8 cellular contexts compared by ENCODE assay signal in genomic region chr2:74481432-74481831, GRCh38. TPM values are rescaled to one million over a fixed set of nuclear protein-coding genes. Genes with fewer than 3 reads are reported as not detected.
DNase-seq lines count a peak whose midpoint lies in the region; ATAC-seq and TF ChIP-seq lines count a peak whose summit lies in the region.

No MANE protein-coding gene starts in this region.

- POLR2A ChIA-PET in AG04449 (lab: Yijun Ruan, JAX): interaction anchor here (0.6 to 3.1 kb wide), 12 partner anchors 8 to 357 kb away, joined by 3 to 10 read pairs (median 4); partner anchors contain the start of genes MRPL53 and WBP1
- POLR2A ChIA-PET in naive thymus-derived CD4-positive, alpha-beta T cell (lab: Charles Lee): interaction anchor here (0.9 to 6.9 kb wide), 14 partner anchors 7 to 117 kb away, joined by 3 to 197 read pairs (median 11); partner anchors contain the start of genes AUP1, HTRA2, INO80B and MRPL53

- no peaks in the 10 kb centered on the region for H3K9me3 Mint-ChIP-seq in naive thymus-derived CD4-positive, alpha-beta T cell

- no peaks in the 10 kb centered on the region for H3K27me3 Mint-ChIP-seq in naive thymus-derived CD4-positive, alpha-beta T cell

- CTCF ChIA-PET in AG04449 (lab: Yijun Ruan, JAX): interaction anchor here (1.0 to 15.3 kb wide), 15 partner anchors 9 to 148 kb away, joined by 3 to 401 read pairs (median 9); partner anchors contain the start of genes AUP1, HTRA2, INO80B and LBX2
- CTCF ChIA-PET in naive thymus-derived CD4-positive, alpha-beta T cell (lab: Charles Lee): interaction anchor here (0.6 to 6.2 kb wide), 8 partner anchors 8 to 163 kb away, joined by 3 to 59 read pairs (median 10); partner anchors contain the start of genes MRPL53 and WBP1

- H3K36me3 Mint-ChIP-seq in naive thymus-derived CD4-positive, alpha-beta T cell: peaks cover 4 to 21% (median 8%) of the 10 kb centered on the region in 5 donors

- H3K9me3 ChIP-seq in naive thymus-derived CD4-positive, alpha-beta T cell (ENCODE audit: control insufficient read depth in 2 of 3, low read length in 3 of 3): no peaks in the 10 kb centered on the region

- no peak overlapping the region for H3K27ac ChIP-seq in coronary artery
- peak overlapping the region; percentile 85 for H3K27ac ChIP-seq in naive thymus-derived CD4-positive, alpha-beta T cell (ENCODE audit: low read depth, low read length)

- H3K27ac Mint-ChIP-seq in naive thymus-derived CD4-positive, alpha-beta T cell: peak overlapping the region in 1 of 9 donors; percentile 9

- peak overlapping the region; percentile 91 to 100 (median 98) for H3K4me3 Mint-ChIP-seq in naive thymus-derived CD4-positive, alpha-beta T cell

- ATAC-seq in naive thymus-derived CD4-positive, alpha-beta T cell: no peak
- no peak for ATAC-seq in GM21786 (IDR thresholded peaks at IDR 0.05; ENCODE audit: unreplicated experiment)
- no peak for ATAC-seq in GM18873 (IDR thresholded peaks at IDR 0.05; ENCODE audit: low FRiP score, unreplicated experiment)

- peak overlapping the region; percentile 99 for H3K4me3 ChIP-seq in AG04449 (ENCODE audit: low read depth, low read length)
- peak overlapping the region; percentile 95 for H3K4me3 ChIP-seq in Jurkat, Clone E6-1 (ENCODE audit: low read length)
- peak overlapping the region; percentile 80 for H3K4me3 ChIP-seq in coronary artery
- H3K4me3 ChIP-seq in naive thymus-derived CD4-positive, alpha-beta T cell (ENCODE audit: low read length): peak overlapping the region; percentile 99

- intact Hi-C loops in naive thymus-derived CD4-positive, alpha-beta T cell (cut with micrococcal nuclease): loop anchor here in 1 of 2 donors (10.0 kb wide), 1 partner anchor 1247 kb away; the partner anchor contains the start of genes CCT7 and PRADC1

- in situ Hi-C loops in ACHN (cut with HindIII; ENCODE audit: low pct_ligation_motif_present, low pct_unique_long_range_greater_than_20kb, low sequenced_read_pairs): no loop called here

- no peak for DNase-seq in AG04449 (ENCODE audit: low read depth, low spot score)
- DNase-seq in Jurkat, Clone E6-1 (ENCODE audit: low read depth, low spot score): no peak
- no peak for DNase-seq in coronary artery (ENCODE audit: low spot score)
- no peak for DNase-seq in naive thymus-derived CD4-positive, alpha-beta T cell
- no peak for DNase-seq in NCI-H526 (lab: John Stamatoyannopoulos, UW)
- DNase-seq in ACHN: no peak

- peaks cover 22 to 26% of the 10 kb centered on the region in 2 donors for H3K4me1 ChIP-seq in naive thymus-derived CD4-positive, alpha-beta T cell (ENCODE audit: control insufficient read depth in 2 of 2, insufficient read depth in 2 of 2, low read length in 2 of 2)

- TF ChIP-seq CTCF in AG04449 (IDR thresholded peaks at IDR 0.05; ENCODE audit: insufficient read depth, low read length, missing control alignments) (no peak), coronary artery (IDR thresholded peaks at IDR 0.05) (no peak)

- H3K27me3 ChIP-seq in naive thymus-derived CD4-positive, alpha-beta T cell (ENCODE audit: control insufficient read depth in 2 of 2, insufficient read depth in 2 of 2, low read length in 2 of 2): no peaks in the 10 kb centered on the region

- H3K4me1 Mint-ChIP-seq in naive thymus-derived CD4-positive, alpha-beta T cell: peaks cover 24 to 53% (median 39%) of the 10 kb centered on the region in 7 donors

- peaks cover 0 to 28% (median 0%) of the 10 kb centered on the region in 3 experiments for H3K36me3 ChIP-seq in naive thymus-derived CD4-positive, alpha-beta T cell (ENCODE audit: control insufficient read depth in 2 of 3, insufficient read depth in 3 of 3, low read length in 3 of 3)

RNA-seq across cellular contexts. Expression of gene CCDC142, which starts 1.4 kb away (rescaled TPM):
- 9.0 TPM for polyA plus RNA-seq in Jurkat, Clone E6-1 (2012; ENCODE audit: insufficient read depth, insufficient read length)
- total RNA-seq in naive thymus-derived CD4-positive, alpha-beta T cell: 10 to 100 TPM; 21.4 to 75.2 (median 33.8) TPM
- 10 to 100 TPM; 13.1 to 23.9 TPM for polyA plus RNA-seq in naive thymus-derived CD4-positive, alpha-beta T cell

RNA-seq across cellular contexts. Expression of gene TTC31, which starts 1.4 kb away (rescaled TPM):
- polyA plus RNA-seq in Jurkat, Clone E6-1 (2012; ENCODE audit: insufficient read depth, insufficient read length): 34.5 TPM
- 10 to 100 TPM; 35.5 to 50.4 (median 43.6) TPM for total RNA-seq in naive thymus-derived CD4-positive, alpha-beta T cell
- polyA plus RNA-seq in naive thymus-derived CD4-positive, alpha-beta T cell: 10 to 100 TPM; 19.8 to 24.5 TPM

RNA-seq across cellular contexts. Expression of gene MRPL53, which starts 9.0 kb away (rescaled TPM):
- 148 TPM for polyA plus RNA-seq in Jurkat, Clone E6-1 (2012; ENCODE audit: insufficient read depth, insufficient read length)
- total RNA-seq in naive thymus-derived CD4-positive, alpha-beta T cell: 100 to 1,000 TPM in 2 of 5 experiments, 10 to 100 TPM in 3; 45.7 to 108 (median 94.5) TPM
- 100 to 1,000 TPM; 138 to 175 TPM for polyA plus RNA-seq in naive thymus-derived CD4-positive, alpha-beta T cell

RNA-seq across cellular contexts. Expression of gene MOGS, which starts 16.2 kb away (rescaled TPM):
- 51.8 TPM for polyA plus RNA-seq in Jurkat, Clone E6-1 (2012; ENCODE audit: insufficient read depth, insufficient read length)
- 10 to 100 TPM; 61.0 to 88.5 (median 74.3) TPM for total RNA-seq in naive thymus-derived CD4-positive, alpha-beta T cell
- polyA plus RNA-seq in naive thymus-derived CD4-positive, alpha-beta T cell: 10 to 100 TPM; 31.2 to 40.7 TPM

RNA-seq across cellular contexts. Expression of gene LBX2, which starts 18.0 kb away (rescaled TPM):
- not detected for polyA plus RNA-seq in Jurkat, Clone E6-1 (2012; ENCODE audit: insufficient read depth, insufficient read length)
- total RNA-seq in naive thymus-derived CD4-positive, alpha-beta T cell: under 1 TPM in 2 of 5 experiments, not detected in 3; 0.44 to 0.65 TPM
- not detected for polyA plus RNA-seq in naive thymus-derived CD4-positive, alpha-beta T cell
